ENCODE assay signal across 1 cellular context in genomic region chr20:50455656-50456451, GRCh38.
TF ChIP-seq lines count a peak whose summit lies in the region.

No MANE protein-coding gene starts in this region.

TF ChIP-seq in HepG2, 621 proteins besides CTCF, POLR2A, EP300 and RAD21 (continued from another document and continues in another):
- TF ChIP-seq ZNF160 (CRISPR knock-in tag; IDR thresholded peaks at IDR 0.05) (no peak; the same call in 1 of the 2 replicates), BCL3 (CRISPR knock-in tag; IDR thresholded peaks at IDR 0.05) (peak; percentile 98), ZSCAN21 (CRISPR knock-in tag; IDR thresholded peaks at IDR 0.05; ENCODE audit: borderline replicate concordance) (peak; percentile 78; the same call in 1 of the 2 replicates), MYPOP (CRISPR knock-in tag; IDR thresholded peaks at IDR 0.05) (no peak; the same call in 1 of the 2 replicates), BRD4 (CRISPR knock-in tag; IDR thresholded peaks at IDR 0.05) (peak; percentile 53; the same call in 1 of the 2 replicates), ZNF660 (CRISPR knock-in tag; IDR thresholded peaks at IDR 0.05; ENCODE audit: borderline replicate concordance, low read depth) (no peak), CREB1 (IDR thresholded peaks at IDR 0.05) (no peak), CREB1 (CRISPR knock-in tag; IDR thresholded peaks at IDR 0.05) (peak; percentile 71; the same call in 1 of the 2 replicates), DR1 (CRISPR knock-in tag; IDR thresholded peaks at IDR 0.05) (peak; percentile 20; the same call in 1 of the 2 replicates), SKI (IDR thresholded peaks at IDR 0.05; ENCODE audit: partially characterized antibody) (peak; percentile 18), CEBPB (IDR thresholded peaks at IDR 0.05; ENCODE audit: borderline replicate concordance, low read depth, low read length) (no peak), ZBTB25 (CRISPR knock-in tag; IDR thresholded peaks at IDR 0.05) (0 out of 2 replicates have a peak, but pooled peaks have one; percentile 81), ZNF678 (CRISPR knock-in tag; IDR thresholded peaks at IDR 0.05) (0 out of 2 replicates have a peak, but pooled peaks have one; percentile 33), KLF15 (CRISPR knock-in tag; IDR thresholded peaks at IDR 0.05; ENCODE audit: borderline replicate concordance) (peak; percentile 46; the same call in 1 of the 2 replicates), ZNF614 (CRISPR knock-in tag; IDR thresholded peaks at IDR 0.05; ENCODE audit: borderline replicate concordance) (peak; percentile 68), SMARCE1 (IDR thresholded peaks at IDR 0.05; ENCODE audit: borderline replicate concordance) (no peak), FOXA1 (IDR thresholded peaks at IDR 0.05) (no peak), FOXA1 (CRISPR knock-in tag; IDR thresholded peaks at IDR 0.05) (peak; percentile 89), TAF1 (CRISPR knock-in tag; IDR thresholded peaks at IDR 0.05) (peak; percentile 48), FOXC1 (CRISPR knock-in tag; IDR thresholded peaks at IDR 0.05; ENCODE audit: borderline replicate concordance) (peak; percentile 23; the same call in 1 of the 2 replicates), SRSF9 (IDR thresholded peaks at IDR 0.05; ENCODE audit: borderline replicate concordance, insufficient read depth, low read depth, low read length, poor library complexity, severe bottlenecking) (no peak), IRX3 (CRISPR knock-in tag; IDR thresholded peaks at IDR 0.05; ENCODE audit: borderline replicate concordance, low read depth) (no peak), ZNF746 (CRISPR knock-in tag; IDR thresholded peaks at IDR 0.05) (peak; percentile 95; the same call in 1 of the 2 replicates), ZNF3 (CRISPR knock-in tag; IDR thresholded peaks at IDR 0.05) (no peak), RELA (CRISPR knock-in tag; IDR thresholded peaks at IDR 0.05) (peak; percentile 96), ZMYM4 (CRISPR knock-in tag; IDR thresholded peaks at IDR 0.05) (peak; percentile 91), REPIN1 (CRISPR knock-in tag; IDR thresholded peaks at IDR 0.05; ENCODE audit: borderline replicate concordance, low read depth) (peak; percentile 88; the same call in 1 of the 2 replicates), ZNF720 (CRISPR knock-in tag; IDR thresholded peaks at IDR 0.05) (no peak), PLRG1 (conservative IDR thresholded peaks at IDR 0.05) (no peak), AGO1 (IDR thresholded peaks at IDR 0.05; ENCODE audit: low read depth, low read length, poor library complexity, severe bottlenecking) (no peak), THRA (CRISPR knock-in tag; IDR thresholded peaks at IDR 0.05; ENCODE audit: borderline replicate concordance) (peak; percentile 97), PLSCR1 (CRISPR knock-in tag; IDR thresholded peaks at IDR 0.05; ENCODE audit: borderline replicate concordance) (no peak), NFIC (IDR thresholded peaks at IDR 0.05; ENCODE audit: low read length) (peak; percentile 92), SUZ12 (IDR thresholded peaks at IDR 0.05; ENCODE audit: low read depth, low read length) (no peak), ZHX1 (CRISPR knock-in tag; IDR thresholded peaks at IDR 0.05; ENCODE audit: low read depth) (peak; percentile 89), DMAP1 (CRISPR knock-in tag; IDR thresholded peaks at IDR 0.05) (peak; percentile 71; the same call in 1 of the 2 replicates), ARID4A (CRISPR knock-in tag; IDR thresholded peaks at IDR 0.05; ENCODE audit: borderline replicate concordance) (peak; percentile 72; the same call in 1 of the 2 replicates), PAX8 (CRISPR knock-in tag; IDR thresholded peaks at IDR 0.05; ENCODE audit: borderline replicate concordance) (peak; percentile 56; the same call in 1 of the 2 replicates), GPBP1L1 (CRISPR knock-in tag; IDR thresholded peaks at IDR 0.05) (no peak), ARHGAP35 (CRISPR knock-in tag; IDR thresholded peaks at IDR 0.05; ENCODE audit: borderline replicate concordance) (peak; percentile 75; the same call in 1 of the 2 replicates), NFKBIZ (CRISPR knock-in tag; IDR thresholded peaks at IDR 0.05) (no peak), ZNF552 (CRISPR knock-in tag; IDR thresholded peaks at IDR 0.05; ENCODE audit: borderline replicate concordance) (peak; percentile 91; the same call in 1 of the 2 replicates), ZNF550 (CRISPR knock-in tag; IDR thresholded peaks at IDR 0.05; ENCODE audit: borderline replicate concordance) (no peak), ZNF703 (CRISPR knock-in tag; IDR thresholded peaks at IDR 0.05; ENCODE audit: borderline replicate concordance) (no peak), ZBTB2 (CRISPR knock-in tag; IDR thresholded peaks at IDR 0.05; ENCODE audit: low read depth) (no peak; the same call in 1 of the 2 replicates), FOXJ3 (CRISPR knock-in tag; IDR thresholded peaks at IDR 0.05; ENCODE audit: borderline replicate concordance) (peak; percentile 100)
- TF ChIP-seq, protein P1, sequence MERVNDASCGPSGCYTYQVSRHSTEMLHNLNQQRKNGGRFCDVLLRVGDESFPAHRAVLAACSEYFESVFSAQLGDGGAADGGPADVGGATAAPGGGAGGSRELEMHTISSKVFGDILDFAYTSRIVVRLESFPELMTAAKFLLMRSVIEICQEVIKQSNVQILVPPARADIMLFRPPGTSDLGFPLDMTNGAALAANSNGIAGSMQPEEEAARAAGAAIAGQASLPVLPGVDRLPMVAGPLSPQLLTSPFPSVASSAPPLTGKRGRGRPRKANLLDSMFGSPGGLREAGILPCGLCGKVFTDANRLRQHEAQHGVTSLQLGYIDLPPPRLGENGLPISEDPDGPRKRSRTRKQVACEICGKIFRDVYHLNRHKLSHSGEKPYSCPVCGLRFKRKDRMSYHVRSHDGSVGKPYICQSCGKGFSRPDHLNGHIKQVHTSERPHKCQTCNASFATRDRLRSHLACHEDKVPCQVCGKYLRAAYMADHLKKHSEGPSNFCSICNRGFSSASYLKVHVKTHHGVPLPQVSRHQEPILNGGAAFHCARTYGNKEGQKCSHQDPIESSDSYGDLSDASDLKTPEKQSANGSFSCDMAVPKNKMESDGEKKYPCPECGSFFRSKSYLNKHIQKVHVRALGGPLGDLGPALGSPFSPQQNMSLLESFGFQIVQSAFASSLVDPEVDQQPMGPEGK (CRISPR knock-in tag; IDR thresholded peaks at IDR 0.05) = peak; percentile 100
